21 cellular contexts compared by ENCODE assay signal in the genomic region with DNA sequence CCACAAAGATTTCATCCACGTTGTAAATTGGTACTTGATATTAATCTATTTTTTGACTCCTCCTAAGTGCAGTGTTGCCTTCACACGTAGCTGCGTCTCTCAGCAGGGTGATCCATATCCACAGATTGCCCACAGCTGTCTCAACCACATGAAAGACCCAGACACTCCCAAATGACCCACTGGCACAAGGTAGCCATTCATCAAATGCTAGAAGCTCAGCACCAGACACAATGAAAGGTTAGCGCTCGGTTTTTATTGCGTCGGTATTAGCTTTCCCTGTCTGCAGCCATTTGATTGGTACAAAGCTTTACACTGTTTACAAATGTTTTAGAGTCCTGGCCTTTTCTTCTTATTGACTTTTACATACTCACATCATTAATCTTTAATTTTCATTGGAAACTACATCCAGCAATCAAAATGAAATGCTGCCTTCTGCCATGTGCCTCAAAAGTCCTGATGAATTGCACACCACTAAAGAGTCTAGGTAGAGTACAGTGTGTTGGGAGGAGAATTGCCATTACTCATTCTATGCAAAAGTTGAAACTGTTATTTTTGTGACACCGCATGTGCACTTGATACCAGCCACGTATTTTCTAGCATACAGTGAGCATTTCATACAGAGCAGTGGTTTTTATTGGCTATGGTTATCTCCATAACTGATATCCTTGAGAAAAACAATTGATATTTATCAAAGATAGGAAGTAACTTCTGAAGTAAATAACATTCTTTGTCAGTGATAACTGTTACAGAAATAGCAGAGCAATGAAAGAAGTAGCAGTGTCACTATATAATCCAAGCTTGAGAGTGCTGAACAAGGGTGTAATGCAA.
"Had no signal": no experiment of that assay in that cellular context is flagged by ENCODE, and none has a peak within 500 bp of the region (broad histone marks: within the 10 kb centered on the region; RNA-seq: fewer than 3 reads in every experiment).

No MANE protein-coding gene starts in this region.

- FAIRE-seq: bronchial epithelial cell, kidney had no signal

- H3K4me3 ChIP-seq: esophagus squamous epithelium, left ventricle myocardium inferior, mucosa of descending colon, transverse colon had no signal

- H3K9me3 Mint-ChIP-seq: activated naive CD4-positive, alpha-beta T cell treated with anti-CD3 and anti-CD28 coated beads for 36 hours; activated naive CD8-positive, alpha-beta T cell treated with anti-CD3 and anti-CD28 coated beads, Interleukin-2, amount 50 U/mL, for 24 hours; activated T-helper 17 cell treated with anti-CD3 and anti-CD28 coated beads, Interleukin-2, amount 50 U/mL, for 72 hours had no signal

- H3K4me1 Mint-ChIP-seq: activated naive CD8-positive, alpha-beta T cell treated with anti-CD3 and anti-CD28 coated beads, Interleukin-2, amount 50 U/mL, for 24 hours; activated T-helper 17 cell treated with anti-CD3 and anti-CD28 coated beads, Interleukin-2, amount 50 U/mL, for 72 hours; memory B cell; naive thymus-derived CD8-positive, alpha-beta T cell had no signal

- H3K4me1 ChIP-seq: esophagus squamous epithelium, transverse colon had no signal

- H3K9me3 ChIP-seq: esophagus squamous epithelium, mucosa of descending colon, transverse colon had no signal

- H3K27ac ChIP-seq: esophagus squamous epithelium, left ventricle myocardium inferior, transverse colon had no signal

- H3K4me3 Mint-ChIP-seq: activated naive CD4-positive, alpha-beta T cell treated with anti-CD3 and anti-CD28 coated beads for 36 hours; activated naive CD8-positive, alpha-beta T cell treated with anti-CD3 and anti-CD28 coated beads, Interleukin-2, amount 50 U/mL, for 24 hours; activated T-helper 17 cell treated with anti-CD3 and anti-CD28 coated beads, Interleukin-2, amount 50 U/mL, for 72 hours; memory B cell; naive thymus-derived CD8-positive, alpha-beta T cell had no signal

- DNase-seq: activated CD4-positive, CD25-positive, alpha-beta regulatory T cell treated with anti-CD3 and anti-CD28 coated beads, Interleukin-2, amount 50 U/mL, for 72 hours; activated naive CD4-positive, alpha-beta T cell treated with anti-CD3 and anti-CD28 coated beads for 36 hours; activated naive CD8-positive, alpha-beta T cell treated with anti-CD3 and anti-CD28 coated beads, Interleukin-2, amount 50 U/mL, for 24 hours; activated T-cell treated with anti-CD3 and anti-CD28 coated beads for 4 hours; aorta; esophagus squamous epithelium; hippocampal formation; kidney; left ventricle myocardium inferior; mucosa of descending colon; naive thymus-derived CD8-positive, alpha-beta T cell; retina; stimulated activated CD4-positive, alpha-beta T cell treated with anti-CD3 and anti-CD28 coated beads, Interleukin-15, amount 100 ng/mL, for 24 hours; stimulated activated CD4-positive, alpha-beta T cell treated with anti-CD3 and anti-CD28 coated beads, Interleukin-4, amount 100 ng/mL, for 24 hours; stimulated activated CD8-positive, alpha-beta memory T cell treated with anti-CD3 and anti-CD28 coated beads, Interleukin-4, amount 100 ng/mL, for 48 hours; stimulated activated naive CD4-positive, alpha-beta T cell treated with Interleukin-2 at 50 U/mL for 16 hours; T-helper 9 cell; transverse colon had no signal

- H3K27me3 ChIP-seq: esophagus squamous epithelium, transverse colon had no signal

- H3K36me3 ChIP-seq: esophagus squamous epithelium, left ventricle myocardium inferior, transverse colon had no signal

- H3K36me3 Mint-ChIP-seq: memory B cell; naive thymus-derived CD8-positive, alpha-beta T cell had no signal

- H3K27ac Mint-ChIP-seq: activated naive CD4-positive, alpha-beta T cell treated with anti-CD3 and anti-CD28 coated beads for 36 hours; activated naive CD8-positive, alpha-beta T cell treated with anti-CD3 and anti-CD28 coated beads, Interleukin-2, amount 50 U/mL, for 24 hours; activated T-helper 17 cell treated with anti-CD3 and anti-CD28 coated beads, Interleukin-2, amount 50 U/mL, for 72 hours; memory B cell; naive thymus-derived CD8-positive, alpha-beta T cell had no signal

- ATAC-seq: activated naive CD8-positive, alpha-beta T cell treated with anti-CD3 and anti-CD28 coated beads, Interleukin-2, amount 50 U/mL, for 24 hours; activated T-helper 17 cell treated with anti-CD3 and anti-CD28 coated beads, Interleukin-2, amount 50 U/mL, for 72 hours; mucosa of descending colon; naive thymus-derived CD8-positive, alpha-beta T cell had no signal
